In the genomic region with DNA sequence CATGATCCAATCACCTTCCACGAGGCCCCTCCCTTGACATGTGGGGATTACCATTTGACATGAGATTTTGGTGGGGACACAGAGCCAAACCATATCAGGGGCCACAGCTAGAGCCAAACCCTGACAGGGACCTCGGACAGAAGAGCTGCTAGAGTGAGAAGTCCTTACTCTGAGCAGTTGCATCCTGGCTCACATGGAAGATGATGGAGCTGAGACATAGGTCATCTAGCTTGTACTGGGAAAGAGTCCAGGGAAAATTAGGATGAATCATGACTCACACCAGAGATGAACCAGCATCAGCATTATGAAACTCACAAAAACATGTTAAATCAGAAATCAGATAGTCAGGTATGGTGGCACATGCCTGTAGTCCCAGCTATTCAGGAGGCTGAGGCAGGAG, we compare ENCODE assay signal across 12 cellular contexts. TPM values are rescaled to one million over a fixed set of nuclear protein-coding genes. Genes with fewer than 3 reads are reported as not detected.
DNase-seq lines count a peak whose midpoint lies in the region; TF ChIP-seq lines count a peak whose summit lies in the region.
"Had no signal": no experiment of that assay in that cellular context is flagged by ENCODE, and none has a peak within 500 bp of the region (broad histone marks: within the 10 kb centered on the region; RNA-seq: fewer than 3 reads in every experiment).

No MANE protein-coding gene starts in this region.

- 68% methylated on average over 2 of the region's 2 CpGs for WGBS in suprapubic skin

- DNase-seq in GM04503 (ENCODE audit: low read depth) = peak; percentile 73
- DNase-seq in RKO (ENCODE audit: low spot score) = peak; percentile 85
- DNase-seq in fibroblast of gingiva (ENCODE audit: low read depth) = peak; percentile 78
- DNase-seq in osteocyte (ENCODE audit: extremely low spot score, unreplicated experiment) = peak; percentile 54
- DNase-seq in NCI-H510A (lab: John Stamatoyannopoulos, UW) = no peak
- DNase-seq in suprapubic skin (ENCODE audit: low spot score in 2 of 2) = no peak
- DNase-seq in activated T-cell treated with anti-CD3 and anti-CD28 coated beads for 4 hours = no peak
- DNase-seq: activated effector memory CD4-positive, alpha-beta T cell treated with Interleukin-2 at 50 U/mL for 16 hours; Caco-2; naive thymus-derived CD4-positive, alpha-beta T cell; right cardiac atrium had no signal

- H3K9me3 Mint-ChIP-seq in osteocyte (ENCODE audit: unreplicated experiment) = no peaks in the 10 kb centered on the region

- H3K27ac Mint-ChIP-seq in osteocyte (ENCODE audit: unreplicated experiment) = no peak overlapping the region
- H3K27ac Mint-ChIP-seq: naive thymus-derived CD4-positive, alpha-beta T cell; T-helper 2 cell treated with Interferon-gamma antibody and Interleukin-4, amounts not matched to agents 5 μg/mL and 100 μg/mL, for 36 hours had no signal

- no peaks in the 10 kb centered on the region for H3K4me1 ChIP-seq in suprapubic skin

- H3K4me3 Mint-ChIP-seq in osteocyte (ENCODE audit: unreplicated experiment) = no peak overlapping the region
- H3K4me3 Mint-ChIP-seq: naive thymus-derived CD4-positive, alpha-beta T cell; T-helper 2 cell treated with Interferon-gamma antibody and Interleukin-4, amounts not matched to agents 5 μg/mL and 100 μg/mL, for 36 hours had no signal

- no peaks in the 10 kb centered on the region for H3K9me3 ChIP-seq in suprapubic skin
- H3K9me3 ChIP-seq: Caco-2 had no signal

- no peaks in the 10 kb centered on the region for H3K36me3 ChIP-seq in suprapubic skin

- TF ChIP-seq CTCF in osteocyte (IDR thresholded peaks at IDR 0.05) (no peak), suprapubic skin (IDR thresholded peaks at IDR 0.05) (no peak)

- H3K4me1 Mint-ChIP-seq in osteocyte (ENCODE audit: unreplicated experiment) = no peaks in the 10 kb centered on the region

- TF ChIP-seq POLR2A in suprapubic skin (IDR thresholded peaks at IDR 0.05) = no peak

- no peak for TF ChIP-seq EP300 in suprapubic skin (IDR thresholded peaks at IDR 0.05)

- H3K27ac ChIP-seq in suprapubic skin = no peak overlapping the region

- no peak overlapping the region for H3K4me3 ChIP-seq in suprapubic skin

- H3K36me3 Mint-ChIP-seq in osteocyte (ENCODE audit: unreplicated experiment) = no peaks in the 10 kb centered on the region

- H3K27me3 Mint-ChIP-seq in osteocyte (ENCODE audit: unreplicated experiment) = peaks cover 3% of the 10 kb centered on the region
- H3K27me3 Mint-ChIP-seq: naive thymus-derived CD4-positive, alpha-beta T cell had no signal

- H3K27me3 ChIP-seq in suprapubic skin = no peaks in the 10 kb centered on the region

RNA-seq across cellular contexts. Expression of a gene that starts 12.8 kb away (rescaled TPM):
- 8.6 and 13.5 TPM in 2 replicates for total RNA-seq in osteocyte
- 10 to 100 TPM in 1 of 4 donors, 1 to 10 TPM in 3; 5.2 to 11.8 (median 7.8) TPM for total RNA-seq in suprapubic skin

RNA-seq across cellular contexts. Expression of a gene that starts 31.3 kb away (rescaled TPM):
- total RNA-seq in osteocyte (112 and 116 TPM in 2 replicates), suprapubic skin (100 to 1,000 TPM in 1 of 4 donors, 10 to 100 TPM in 3; 39.7 to 115 (median 51.5) TPM)

Comparison
In these comparisons a context has a peak if more than half of its experiments do, and no peak if none do; other contexts are left out.
1. DNase-seq: peak in GM04503 (single experiment), RKO (single experiment), fibroblast of gingiva (single experiment) and osteocyte (single experiment); none in NCI-H510A (single experiment), suprapubic skin (0 of 2) and activated T-cell treated with anti-CD3 and anti-CD28 coated beads for 4 hours (single experiment).